ENCODE assay signal across 8 cellular contexts in genomic region chr1:1371741-1372711, GRCh38. TPM values are rescaled to one million over a fixed set of nuclear protein-coding genes. Genes with fewer than 3 reads are reported as not detected.
DNase-seq lines count a peak whose midpoint lies in the region; ATAC-seq and TF ChIP-seq lines count a peak whose summit lies in the region.

No MANE protein-coding gene starts in this region.

- H3K9me3 ChIP-seq in PC-3 (ENCODE audit: low read length): 0 out of 2 replicates have a peak, but pooled peaks cover 3% of the 10 kb centered on the region
- H3K9me3 ChIP-seq in uterus: no peaks in the 10 kb centered on the region

- H3K9me2 ChIP-seq in PC-3 (replicated peaks; ENCODE audit: low read length): no peaks in the 10 kb centered on the region

- no TSS peak for BruUV-seq in PC-3 (replicated peaks; lab: Mats Ljungman, UMichigan)

- H3K4me1 ChIP-seq in PC-3 (ENCODE audit: insufficient read depth, low read length) (peaks cover 20% of the 10 kb centered on the region), uterus (peaks cover 0 to 17% of the 10 kb centered on the region in 2 donors)

- CTCF ChIA-PET in BJ (lab: Yijun Ruan, JAX): interaction anchor here (0.5 to 6.4 kb wide), 25 partner anchors 9 to 391 kb away, joined by 3 to 46 read pairs (median 6); partner anchors contain the start of genes DVL1, MXRA8 and TAS1R3
- CTCF ChIA-PET in PC-3 (lab: Charles Lee): no interaction called here

- H3F3A ChIP-seq in PC-3 (ENCODE audit: low read length, unreplicated experiment): peaks cover 9% of the 10 kb centered on the region

- H3K9me3 Mint-ChIP-seq in activated T-cell treated with anti-CD3 and anti-CD28 coated beads, Interleukin-2, amount 50 U/mL, for 4 hours: no peaks in the 10 kb centered on the region
- no peaks in the 10 kb centered on the region for H3K9me3 Mint-ChIP-seq in progenitor cell of endocrine pancreas (ENCODE audit: low read depth)

- intact Hi-C loops in PC-3 (cut with micrococcal nuclease): no loop called here
- intact Hi-C loops in uterus (cut with DNase I; ENCODE audit: low total_unique reads): no loop called here

- H3K27ac ChIP-seq in PC-3 (ENCODE audit: low read length) (no peak overlapping the region), uterus (peak overlapping the region in 1 of 2 donors; percentile 58)

- peaks cover 2% of the 10 kb centered on the region for H3K36me3 Mint-ChIP-seq in activated T-cell treated with anti-CD3 and anti-CD28 coated beads, Interleukin-2, amount 50 U/mL, for 4 hours (ENCODE audit: insufficient read depth)
- peaks cover 3% of the 10 kb centered on the region for H3K36me3 Mint-ChIP-seq in progenitor cell of endocrine pancreas (ENCODE audit: insufficient read depth)

- no peaks in the 10 kb centered on the region for H3K27me3 Mint-ChIP-seq in activated T-cell treated with anti-CD3 and anti-CD28 coated beads, Interleukin-2, amount 50 U/mL, for 4 hours (ENCODE audit: low read depth)
- H3K27me3 Mint-ChIP-seq in progenitor cell of endocrine pancreas: no peaks in the 10 kb centered on the region

- TF ChIP-seq POLR2A in uterus (IDR thresholded peaks at IDR 0.05): no peak

- TF ChIP-seq CTCF in BJ (IDR thresholded peaks at IDR 0.05; ENCODE audit: insufficient read depth, low read depth, low read length): peak; percentile 94
- peak; percentile 96 for TF ChIP-seq CTCF in PC-3 (conservative IDR thresholded peaks at IDR 0.05; ENCODE audit: low read depth, low read length)
- peak; percentile 84 for TF ChIP-seq CTCF in fibroblast of pulmonary artery (IDR thresholded peaks at IDR 0.05; ENCODE audit: low read length, missing control alignments)
- TF ChIP-seq CTCF in progenitor cell of endocrine pancreas (IDR thresholded peaks at IDR 0.05; ENCODE audit: unreplicated experiment): peak; percentile 89
- peak; percentile 86 to 97 (median 92) for TF ChIP-seq CTCF in uterus (IDR thresholded peaks at IDR 0.05)

- H3K9ac ChIP-seq in PC-3 (ENCODE audit: low read length): no peak overlapping the region

- no peak overlapping the region for H3K4me3 ChIP-seq in BJ (ENCODE audit: low read depth, low read length)
- H3K4me3 ChIP-seq in H7 (ENCODE audit: insufficient read depth, low read depth, low read length): no peak overlapping the region
- no peak overlapping the region for H3K4me3 ChIP-seq in PC-3 (ENCODE audit: low read length)
- H3K4me3 ChIP-seq in fibroblast of pulmonary artery (replicated peaks; ENCODE audit: low read depth, low read length): no peak overlapping the region
- H3K4me3 ChIP-seq in uterus: no peak overlapping the region

- peak overlapping the region; percentile 13; the same call in 1 of the 2 replicates for H3K4me2 ChIP-seq in PC-3 (ENCODE audit: low read length)

- peaks cover 23% of the 10 kb centered on the region for H3K4me1 Mint-ChIP-seq in activated T-cell treated with anti-CD3 and anti-CD28 coated beads, Interleukin-2, amount 50 U/mL, for 4 hours (ENCODE audit: low read depth)
- H3K4me1 Mint-ChIP-seq in progenitor cell of endocrine pancreas (ENCODE audit: low read depth): peaks cover 3% of the 10 kb centered on the region

- H3K36me3 ChIP-seq in BJ (ENCODE audit: control insufficient read depth, insufficient read depth, low read length) (peaks cover 5% of the 10 kb centered on the region), H7 (replicated peaks; ENCODE audit: control insufficient read depth, insufficient read depth, low read length) (peaks cover 2% of the 10 kb centered on the region), PC-3 (ENCODE audit: low read depth, low read length) (peaks cover 10% of the 10 kb centered on the region; the same call in 1 of the 2 replicates), uterus (no peaks in the 10 kb centered on the region)

- H3K27ac Mint-ChIP-seq in progenitor cell of endocrine pancreas: no peak overlapping the region

- peak overlapping the region; percentile 66 for H3K4me3 Mint-ChIP-seq in activated T-cell treated with anti-CD3 and anti-CD28 coated beads, Interleukin-2, amount 50 U/mL, for 4 hours
- H3K4me3 Mint-ChIP-seq in progenitor cell of endocrine pancreas (ENCODE audit: low read depth): peak overlapping the region; percentile 52

- POLR2A ChIA-PET in BJ (lab: Charles Lee) (interaction anchor here (1.0 kb wide), 1 partner anchor 10 kb away, joined by 4 read pairs; no protein-coding TSS in a partner anchor), PC-3 (lab: Charles Lee; ENCODE audit: unreplicated experiment) (no interaction called here)

- peak; percentile 25 for ATAC-seq in PC-3
- ATAC-seq in activated T-cell treated with anti-CD3 and anti-CD28 coated beads, Interleukin-2, amount 50 U/mL, for 4 hours: peak; percentile 23 to 33
- ATAC-seq in HG03045 (IDR thresholded peaks at IDR 0.05; ENCODE audit: unreplicated experiment): no peak

- H3K27me3 ChIP-seq in BJ (ENCODE audit: control insufficient read depth, insufficient read depth, low read length) (no peaks in the 10 kb centered on the region), H7 (ENCODE audit: control insufficient read depth, insufficient read depth, low read length) (no peaks in the 10 kb centered on the region), PC-3 (ENCODE audit: low read length) (no peaks in the 10 kb centered on the region), uterus (no peaks in the 10 kb centered on the region)

- no peaks in the 10 kb centered on the region for H4K20me1 ChIP-seq in PC-3 (ENCODE audit: low read length)

- DNase-seq in BJ (ENCODE audit: low read depth) (no peak), H7 (peak; percentile 99), PC-3 (peak; percentile 72), fibroblast of pulmonary artery (ENCODE audit: low read depth) (no peak), progenitor cell of endocrine pancreas (ENCODE audit: low spot score, unreplicated experiment) (peak; percentile 80), uterus (peak; percentile 69 to 77)
- peak; percentile 74 for DNase-seq in activated T-cell treated with anti-CD3 and anti-CD28 coated beads, Interleukin-2, amount 50 U/mL, for 4 hours

- peaks cover 35% of the 10 kb centered on the region for H3K79me2 ChIP-seq in PC-3 (ENCODE audit: low read length)

- H2AFZ ChIP-seq in PC-3 (ENCODE audit: low read length): no peak overlapping the region

RNA-seq across cellular contexts. Expression of gene AURKAIP1, which starts 3.0 kb away (rescaled TPM):
- 73.2 and 97.8 TPM in 2 replicates for polyA plus RNA-seq in BJ (2011; rRNA removed)
- polyA minus RNA-seq in BJ (2011; rRNA and poly(A)+ RNA removed): 12.7 and 14.4 TPM in 2 replicates
- total RNA-seq in H7 (2014; rRNA removed; shearing (Covaris generic)): 275 and 320 TPM in 2 replicates
- total RNA-seq in PC-3 (2014; rRNA removed) (823 and 1,067 TPM in 2 replicates), progenitor cell of endocrine pancreas (107 TPM in 2 replicates), uterus (10 to 100 TPM; 13.2 to 75.8 (median 31.1) TPM)
- total RNA-seq in activated T-cell treated with anti-CD3 and anti-CD28 coated beads, Interleukin-2, amount 50 U/mL, for 4 hours: 100 to 1,000 TPM; 218 to 244 (median 220) TPM

RNA-seq across cellular contexts. Expression of gene MXRA8, which starts 13.7 kb away (rescaled TPM):
- polyA plus RNA-seq in BJ (2011; rRNA removed): 427 and 702 TPM in 2 replicates
- polyA minus RNA-seq in BJ (2011; rRNA and poly(A)+ RNA removed): 346 and 399 TPM in 2 replicates
- total RNA-seq in H7 (2014; rRNA removed; shearing (Covaris generic)): 54.2 and 80.1 TPM in 2 replicates
- total RNA-seq in PC-3 (2014; rRNA removed) (25.3 and 29.0 TPM in 2 replicates), progenitor cell of endocrine pancreas (24.3 and 25.0 TPM in 2 replicates), uterus (100 to 1,000 TPM in 2 of 4 donors, 10 to 100 TPM in 2; 86.1 to 143 (median 117) TPM)
- under 1 TPM; 0.41 to 0.53 (median 0.47) TPM for total RNA-seq in activated T-cell treated with anti-CD3 and anti-CD28 coated beads, Interleukin-2, amount 50 U/mL, for 4 hours

RNA-seq across cellular contexts. Expression of gene DVL1, which starts 22.8 kb away (rescaled TPM):
- polyA plus RNA-seq in BJ (2011; rRNA removed): 16.2 and 23.6 TPM in 2 replicates
- polyA minus RNA-seq in BJ (2011; rRNA and poly(A)+ RNA removed): 14.4 and 21.6 TPM in 2 replicates
- 189 and 191 TPM in 2 replicates for total RNA-seq in H7 (2014; rRNA removed; shearing (Covaris generic))
- total RNA-seq in PC-3 (2014; rRNA removed) (626 and 813 TPM in 2 replicates), progenitor cell of endocrine pancreas (60.1 and 63.1 TPM in 2 replicates), uterus (10 to 100 TPM; 35.6 to 94.5 (median 49.7) TPM)
- total RNA-seq in activated T-cell treated with anti-CD3 and anti-CD28 coated beads, Interleukin-2, amount 50 U/mL, for 4 hours: 10 to 100 TPM; 70.7 to 74.6 (median 72.1) TPM

RNA-seq across cellular contexts. Expression of gene CCNL2, which starts 27.1 kb away (rescaled TPM):
- polyA plus RNA-seq in BJ (2011; rRNA removed): 142 and 175 TPM in 2 replicates
- 30.9 and 45.4 TPM in 2 replicates for polyA minus RNA-seq in BJ (2011; rRNA and poly(A)+ RNA removed)
- 147 and 200 TPM in 2 replicates for total RNA-seq in H7 (2014; rRNA removed; shearing (Covaris generic))
- total RNA-seq in PC-3 (2014; rRNA removed) (356 and 385 TPM in 2 replicates), progenitor cell of endocrine pancreas (381 and 386 TPM in 2 replicates), uterus (100 to 1,000 TPM; 207 to 351 (median 281) TPM)
- total RNA-seq in activated T-cell treated with anti-CD3 and anti-CD28 coated beads, Interleukin-2, amount 50 U/mL, for 4 hours: 100 to 1,000 TPM; 112 to 127 (median 118) TPM

RNA-seq across cellular contexts. Expression of gene MRPL20, which starts 35.1 kb away (rescaled TPM):
- polyA plus RNA-seq in BJ (2011; rRNA removed): 84.8 and 121 TPM in 2 replicates
- 36.3 and 61.3 TPM in 2 replicates for polyA minus RNA-seq in BJ (2011; rRNA and poly(A)+ RNA removed)
- 184 and 267 TPM in 2 replicates for total RNA-seq in H7 (2014; rRNA removed; shearing (Covaris generic))
- total RNA-seq in PC-3 (2014; rRNA removed) (439 and 506 TPM in 2 replicates), progenitor cell of endocrine pancreas (104 and 109 TPM in 2 replicates), uterus (100 to 1,000 TPM in 1 of 4 donors, 10 to 100 TPM in 3; 34.3 to 114 (median 65.1) TPM)
- total RNA-seq in activated T-cell treated with anti-CD3 and anti-CD28 coated beads, Interleukin-2, amount 50 U/mL, for 4 hours: 100 to 1,000 TPM; 254 to 300 (median 271) TPM

Comparison
In these comparisons a context has a peak if more than half of its experiments do, and no peak if none do; other contexts are left out.
1. DNase-seq: peak in H7 (single experiment), PC-3 (single experiment), activated T-cell treated with anti-CD3 and anti-CD28 coated beads, Interleukin-2, amount 50 U/mL, for 4 hours (single experiment), progenitor cell of endocrine pancreas (single experiment) and uterus (2 of 2); none in BJ (single experiment) and fibroblast of pulmonary artery (single experiment).
2. RNA of gene MXRA8, which starts 13.7 kb away (total RNA-seq): 86.1 to 143 TPM in uterus, 54.2 to 80.1 TPM in H7, 25.3 to 29.0 TPM in PC-3 and 24.3 to 25.0 TPM in progenitor cell of endocrine pancreas; 0.41 to 0.53 TPM in activated T-cell treated with anti-CD3 and anti-CD28 coated beads, Interleukin-2, amount 50 U/mL, for 4 hours; every median in the first group is over 10 times any median in the second.
3. Peak in every context shown above with its lines, with median percentiles within 50 percentile points of each other: CTCF ChIP-seq.